8 cellular contexts compared by ENCODE assay signal in genomic region chr11:61777234-61778090, GRCh38.
DNase-seq lines count a peak whose midpoint lies in the region; ATAC-seq and TF ChIP-seq lines count a peak whose summit lies in the region.

No MANE protein-coding gene starts in this region.

- H3K9me2 ChIP-seq in OCI-LY1 (ENCODE audit: low read depth, low read length) = no peaks in the 10 kb centered on the region

- H3K4me3 ChIP-seq in OCI-LY1 (ENCODE audit: low read depth, low read length, poor library complexity, severe bottlenecking) = peak overlapping the region; percentile 26

- TF ChIP-seq CTCF in OCI-LY1 (IDR thresholded peaks at IDR 0.05; ENCODE audit: low read length) = no peak

- no peaks in the 10 kb centered on the region for H3K9me3 ChIP-seq in OCI-LY1 (ENCODE audit: low read length)

- no peak overlapping the region for H3K9ac ChIP-seq in OCI-LY1 (ENCODE audit: low read length)

- no peaks in the 10 kb centered on the region; the same call in 1 of the 2 replicates for H3K27me3 ChIP-seq in OCI-LY1 (ENCODE audit: insufficient read depth, low read length)

- DNase-seq in activated effector memory CD4-positive, alpha-beta T cell treated with anti-CD3 and anti-CD28 coated beads, Interleukin-2, amount 50 U/mL, for 16 hours = peak; percentile 87
- DNase-seq in iPS-NIHi11 (ENCODE audit: low spot score) (peak; percentile 89), kidney glomerular epithelial cell (lab: John Stamatoyannopoulos, UW) (no peak), KBM-7 (no peak), HuH-7 (ENCODE audit: low spot score) (no peak)
- DNase-seq in stimulated activated CD8-positive, alpha-beta memory T cell treated with anti-CD3 and anti-CD28 coated beads, Interleukin-15, amount 100 ng/mL, for 1 hour (ENCODE audit: low read depth) = peak; percentile 34

- H4K20me1 ChIP-seq in OCI-LY1 (ENCODE audit: insufficient read depth, low read length) = no peaks in the 10 kb centered on the region

- peaks cover 7% of the 10 kb centered on the region for H3K4me1 ChIP-seq in OCI-LY1 (ENCODE audit: insufficient read depth, low read length, severe bottlenecking)

- H3K27ac ChIP-seq in OCI-LY1 (ENCODE audit: low read depth, low read length, poor library complexity, severe bottlenecking) = no peak overlapping the region

- no peak overlapping the region for H2AFZ ChIP-seq in OCI-LY1 (ENCODE audit: low read length)

- ATAC-seq in HG03354 (IDR thresholded peaks at IDR 0.05; ENCODE audit: poor library complexity, severe bottlenecking, unreplicated experiment) = no peak

- no peaks in the 10 kb centered on the region for H3K36me3 ChIP-seq in OCI-LY1 (ENCODE audit: insufficient read depth, low read length)

- no peaks in the 10 kb centered on the region for H3K79me2 ChIP-seq in OCI-LY1 (ENCODE audit: insufficient read depth, low read length)

- in situ Hi-C loops in KBM-7 (cut with MboI; ENCODE audit: low pct_unique_long_range_greater_than_20kb, low sequenced_read_pairs) = no loop called here

- no peaks in the 10 kb centered on the region for H3F3A ChIP-seq in OCI-LY1 (ENCODE audit: insufficient read depth, low read length)

- H3K4me2 ChIP-seq in OCI-LY1 (ENCODE audit: low read length) = peak overlapping the region; percentile 38

Comparison
In these comparisons a context has a peak if more than half of its experiments do, and no peak if none do; other contexts are left out.
1. DNase-seq: peak in activated effector memory CD4-positive, alpha-beta T cell treated with anti-CD3 and anti-CD28 coated beads, Interleukin-2, amount 50 U/mL, for 16 hours (single experiment), iPS-NIHi11 (single experiment) and stimulated activated CD8-positive, alpha-beta memory T cell treated with anti-CD3 and anti-CD28 coated beads, Interleukin-15, amount 100 ng/mL, for 1 hour (single experiment); none in kidney glomerular epithelial cell (single experiment), KBM-7 (single experiment) and HuH-7 (single experiment).